In genomic region chr9:130208600-130209347, GRCh38 we compare ENCODE assay signal across 1 cellular context.
A peak's percentile ranks its signal among the peaks of the same experiment; 100 is the strongest.
TF ChIP-seq lines count a peak whose summit lies in the region.

No MANE protein-coding gene starts in this region.

TF ChIP-seq in K562, 482 proteins besides CTCF, POLR2A, EP300 and RAD21:
- TF ChIP-seq FOXK1 (CRISPR knock-in tag; IDR thresholded peaks at IDR 0.05; ENCODE audit: borderline replicate concordance) (0 out of 2 replicates have a peak, but pooled peaks have one; percentile 31), NRF1 (conservative IDR thresholded peaks at IDR 0.05 in 1 of 2, IDR thresholded peaks at IDR 0.05 in 1 of 2) (peak in 1 of 2 experiments; percentile 27; a peak in 1 of 4 replicates), MEIS2 (IDR thresholded peaks at IDR 0.05; ENCODE audit: partially characterized antibody) (peak; percentile 6), BCLAF1 (IDR thresholded peaks at IDR 0.05; ENCODE audit: borderline replicate concordance in 1 of 2, control insufficient read depth in 1 of 2, low read depth in 2 of 2, low read length in 1 of 2) (no peak), SRSF7 (optimal IDR thresholded peaks at IDR 0.05; ENCODE audit: low read depth, low read length) (no peak), ZBTB7A (IDR thresholded peaks at IDR 0.05; ENCODE audit: borderline replicate concordance, control insufficient read depth, low read depth, low read length) (peak; percentile 78; the same call in 1 of the 2 replicates), CBFA2T3 (IDR thresholded peaks at IDR 0.05) (peak; percentile 89), ZNF121 (CRISPR knock-in tag; conservative IDR thresholded peaks at IDR 0.05) (0 out of 2 replicates have a peak, but pooled peaks have one; percentile 4), PTBP1 (IDR thresholded peaks at IDR 0.05; ENCODE audit: low read depth, low read length) (peak; percentile 79; the same call in 1 of the 2 replicates), BRD4 (IDR thresholded peaks at IDR 0.05) (no peak), NFE2 (IDR thresholded peaks at IDR 0.05; ENCODE audit: low read depth) (peak; percentile 63; the same call in 1 of the 2 replicates), TAL1 (IDR thresholded peaks at IDR 0.05) (peak; percentile 31; the same call in 1 of the 2 replicates), KLF16 (IDR thresholded peaks at IDR 0.05) (peak; percentile 76; the same call in 1 of the 2 replicates), CBX1 (IDR thresholded peaks at IDR 0.05; ENCODE audit: low read depth) (peak; percentile 83; the same call in 1 of the 2 replicates), CHD4 (IDR thresholded peaks at IDR 0.05; ENCODE audit: insufficient read depth, insufficient replicate concordance, low read depth, low read length, poor library complexity, severe bottlenecking) (peak; percentile 86), STAT5A (IDR thresholded peaks at IDR 0.05; ENCODE audit: borderline replicate concordance, low read length) (peak; percentile 35; the same call in 1 of the 2 replicates), CTBP1 (IDR thresholded peaks at IDR 0.05; ENCODE audit: borderline replicate concordance) (0 out of 2 replicates have a peak, but pooled peaks have one; percentile 14), CBFA2T2 (conservative IDR thresholded peaks at IDR 0.05) (peak; percentile 81), BACH1 (tag; IDR thresholded peaks at IDR 0.05) (no peak), TEAD4 (IDR thresholded peaks at IDR 0.05; ENCODE audit: low read length) (peak; percentile 57), TEAD4 (CRISPR knock-in tag; IDR thresholded peaks at IDR 0.05; ENCODE audit: borderline replicate concordance) (no peak), ARID1B (IDR thresholded peaks at IDR 0.05) (peak; percentile 56; the same call in 1 of the 2 replicates), KDM1A (IDR thresholded peaks at IDR 0.05) (peak; percentile 15 to 68; a peak in 2 of 4 replicates), POLR2AphosphoS5 (IDR thresholded peaks at IDR 0.05; ENCODE audit: control insufficient read depth, insufficient read depth, low read depth, low read length) (peak; percentile 58; the same call in 1 of the 2 replicates), HDAC2 (IDR thresholded peaks at IDR 0.05) (peak; percentile 41; the same call in 1 of the 2 replicates), DPF2 (IDR thresholded peaks at IDR 0.05) (0 out of 2 replicates have a peak, but pooled peaks have one; percentile 31), SIN3A (IDR thresholded peaks at IDR 0.05; ENCODE audit: borderline replicate concordance in 2 of 2, control insufficient read depth in 1 of 2, low read depth in 2 of 2, low read length in 2 of 2) (peak in 1 of 2 experiments; percentile 7; a peak in 1 of 4 replicates), ADNP (tag; IDR thresholded peaks at IDR 0.05) (peak; percentile 49; the same call in 1 of the 2 replicates), ELF2 (CRISPR knock-in tag; IDR thresholded peaks at IDR 0.05) (no peak), ZBTB11 (CRISPR knock-in tag; IDR thresholded peaks at IDR 0.05) (peak in 1 of 3 experiments; percentile 69; a peak in 2 of 6 replicates), TRIM24 (IDR thresholded peaks at IDR 0.05) (peak in 1 of 2 experiments; percentile 43; a peak in 1 of 4 replicates), TFAP4 (CRISPR knock-in tag; IDR thresholded peaks at IDR 0.05; ENCODE audit: borderline replicate concordance) (peak; percentile 39; the same call in 1 of the 2 replicates), RCOR1 (IDR thresholded peaks at IDR 0.05; ENCODE audit: borderline replicate concordance in 1 of 2, low read depth in 2 of 2, low read length in 2 of 2) (peak in 1 of 2 experiments; percentile 60; a peak in 2 of 4 replicates), BCOR (IDR thresholded peaks at IDR 0.05) (peak; percentile 84), ZNF274 (IDR thresholded peaks at IDR 0.05; ENCODE audit: borderline replicate concordance, low read depth, low read length) (no peak), RBM25 (IDR thresholded peaks at IDR 0.05; ENCODE audit: low read depth, low read length, severe bottlenecking) (peak; percentile 89), TCF3 (CRISPR knock-in tag; IDR thresholded peaks at IDR 0.05) (peak; percentile 70)
- TF ChIP-seq, protein P1, sequence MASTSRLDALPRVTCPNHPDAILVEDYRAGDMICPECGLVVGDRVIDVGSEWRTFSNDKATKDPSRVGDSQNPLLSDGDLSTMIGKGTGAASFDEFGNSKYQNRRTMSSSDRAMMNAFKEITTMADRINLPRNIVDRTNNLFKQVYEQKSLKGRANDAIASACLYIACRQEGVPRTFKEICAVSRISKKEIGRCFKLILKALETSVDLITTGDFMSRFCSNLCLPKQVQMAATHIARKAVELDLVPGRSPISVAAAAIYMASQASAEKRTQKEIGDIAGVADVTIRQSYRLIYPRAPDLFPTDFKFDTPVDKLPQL (IDR thresholded peaks at IDR 0.05; ENCODE audit: extremely low read depth, insufficient read length), result no peak
- TF ChIP-seq, protein P2, sequence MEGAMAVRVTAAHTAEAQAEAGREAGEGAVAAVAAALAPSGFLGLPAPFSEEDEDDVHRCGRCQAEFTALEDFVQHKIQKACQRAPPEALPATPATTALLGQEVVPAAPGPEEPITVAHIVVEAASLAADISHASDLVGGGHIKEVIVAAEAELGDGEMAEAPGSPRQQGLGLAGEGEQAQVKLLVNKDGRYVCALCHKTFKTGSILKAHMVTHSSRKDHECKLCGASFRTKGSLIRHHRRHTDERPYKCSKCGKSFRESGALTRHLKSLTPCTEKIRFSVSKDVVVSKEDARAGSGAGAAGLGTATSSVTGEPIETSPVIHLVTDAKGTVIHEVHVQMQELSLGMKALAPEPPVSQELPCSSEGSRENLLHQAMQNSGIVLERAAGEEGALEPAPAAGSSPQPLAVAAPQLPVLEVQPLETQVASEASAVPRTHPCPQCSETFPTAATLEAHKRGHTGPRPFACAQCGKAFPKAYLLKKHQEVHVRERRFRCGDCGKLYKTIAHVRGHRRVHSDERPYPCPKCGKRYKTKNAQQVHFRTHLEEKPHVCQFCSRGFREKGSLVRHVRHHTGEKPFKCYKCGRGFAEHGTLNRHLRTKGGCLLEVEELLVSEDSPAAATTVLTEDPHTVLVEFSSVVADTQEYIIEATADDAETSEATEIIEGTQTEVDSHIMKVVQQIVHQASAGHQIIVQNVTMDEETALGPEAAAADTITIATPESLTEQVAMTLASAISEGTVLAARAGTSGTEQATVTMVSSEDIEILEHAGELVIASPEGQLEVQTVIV (CRISPR knock-in tag; IDR thresholded peaks at IDR 0.05; ENCODE audit: borderline replicate concordance), result no peak
